In genomic region chr16:57244767-57245471, GRCh38 we compare ENCODE assay signal across 8 cellular contexts. TPM values are rescaled to one million over a fixed set of nuclear protein-coding genes. Genes with fewer than 3 reads are reported as not detected.
DNase-seq lines count a peak whose midpoint lies in the region; ATAC-seq, FAIRE-seq and TF ChIP-seq lines count a peak whose summit lies in the region.

Gene ARL2BP, plus strand, starts transcription at chr16:57245259. Its CDS starts 109 bp downstream, at chr16:57245368.

- H3K79me2 ChIP-seq in SU-DHL-6 (ENCODE audit: insufficient read depth, low read length), result no peaks in the 10 kb centered on the region

- H3K27ac ChIP-seq in SU-DHL-6 (ENCODE audit: low read depth, low read length) (no peak within 1 kb of the TSS), pancreas (peak within 1 kb of the TSS; percentile 87 to 91 (median 88)), tibial artery (peak within 1 kb of the TSS; percentile 85 to 94)

- H3K4me2 ChIP-seq in SU-DHL-6 (ENCODE audit: low read depth, low read length, poor library complexity, severe bottlenecking), result peak within 1 kb of the TSS; percentile 56

- 0% methylated on average over 63 to 77 of the region's 77 CpGs for WGBS in pancreas, 2 donors

- TF ChIP-seq CTCF in GM12864 (IDR thresholded peaks at IDR 0.05; ENCODE audit: low read depth, low read length, missing control alignments) (no peak), SU-DHL-6 (IDR thresholded peaks at IDR 0.05; ENCODE audit: insufficient read depth, low read length, poor library complexity, severe bottlenecking) (no peak), pancreas (IDR thresholded peaks at IDR 0.05) (no peak), tibial artery (IDR thresholded peaks at IDR 0.05) (peak in 1 of 2 experiments; percentile 21)

- H3K4me1 ChIP-seq in pancreas, result peaks cover 5 to 7% (median 5%) of the 10 kb centered on the region in 3 donors
- peaks cover 0 to 18% (median 10%) of the 10 kb centered on the region in 4 donors for H3K4me1 ChIP-seq in tibial artery

- intact Hi-C loops in Right ventricle myocardium inferior (cut with DNase I) (loop anchor here (2.0 to 5.0 kb wide), 2 partner anchors 54 to 58 kb away; partner anchors contain the start of genes PSME3IP1 and RSPRY1), pancreas (cut with DNase I) (no loop called here), tibial artery (cut with DNase I; ENCODE audit: low total_unique reads) (no loop called here)

- FAIRE-seq in pancreas (lab: Jason Lieb, UNC), result peak; percentile 67

- peaks cover 5% of the 10 kb centered on the region; the same call in 1 of the 2 replicates for H3F3A ChIP-seq in SU-DHL-6 (ENCODE audit: insufficient read depth)

- H2AFZ ChIP-seq in SU-DHL-6 (ENCODE audit: low read depth, low read length, severe bottlenecking), result peak within 1 kb of the TSS; percentile 91

- peak within 1 kb of the TSS; percentile 88 for H3K4me3 ChIP-seq in GM12864 (ENCODE audit: low read depth, low read length)
- H3K4me3 ChIP-seq in SU-DHL-6 (ENCODE audit: insufficient read depth, low read length, poor library complexity, severe bottlenecking), result peak within 1 kb of the TSS; percentile 76
- peak within 1 kb of the TSS; percentile 58 to 85 (median 68) for H3K4me3 ChIP-seq in pancreas
- peak within 1 kb of the TSS; percentile 68 to 74 for H3K4me3 ChIP-seq in tibial artery

- no peaks in the 10 kb centered on the region for H3K27me3 ChIP-seq in SU-DHL-6 (ENCODE audit: low read length)
- no peaks in the 10 kb centered on the region for H3K27me3 ChIP-seq in pancreas
- H3K27me3 ChIP-seq in tibial artery, result no peaks in the 10 kb centered on the region

- DNase-seq in GM12864 (ENCODE audit: low read depth), result peak; percentile 82
- peak; percentile 81 for DNase-seq in NCI-H128 (lab: John Stamatoyannopoulos, UW; ENCODE audit: unreplicated experiment)
- DNase-seq in activated naive CD8-positive, alpha-beta T cell treated with anti-CD3 and anti-CD28 coated beads, Interleukin-2, amount 50 U/mL, for 16 hours (ENCODE audit: low read depth, low spot score), result peak; percentile 95
- DNase-seq in Right ventricle myocardium inferior (ENCODE audit: missing footprints), result peak; percentile 99
- DNase-seq in pancreas, result peak; percentile 97 to 99 (median 98)
- peak; percentile 99 for DNase-seq in tibial artery

- peak within 1 kb of the TSS; percentile 66 for H3K9ac ChIP-seq in SU-DHL-6 (ENCODE audit: low read length)

- no peaks in the 10 kb centered on the region for H3K36me3 ChIP-seq in SU-DHL-6 (ENCODE audit: low read length)
- peaks cover 0 to 10% (median 10%) of the 10 kb centered on the region in 3 donors for H3K36me3 ChIP-seq in pancreas
- peaks cover 22 to 41% (median 22%) of the 10 kb centered on the region in 3 donors for H3K36me3 ChIP-seq in tibial artery

- ATAC-seq in HG02642 (IDR thresholded peaks at IDR 0.05; ENCODE audit: poor library complexity, unreplicated experiment) (peak; percentile 99), Right ventricle myocardium inferior (peak; percentile 99), pancreas (peak; percentile 94 to 98 (median 96))

- H3K9me2 ChIP-seq in SU-DHL-6 (replicated peaks; ENCODE audit: insufficient read depth, low read length), result no peaks in the 10 kb centered on the region

- H3K9me3 ChIP-seq in SU-DHL-6 (ENCODE audit: insufficient read depth, low read length), result no peaks in the 10 kb centered on the region
- no peaks in the 10 kb centered on the region for H3K9me3 ChIP-seq in pancreas
- no peaks in the 10 kb centered on the region for H3K9me3 ChIP-seq in tibial artery

- no peaks in the 10 kb centered on the region for H4K20me1 ChIP-seq in SU-DHL-6 (ENCODE audit: low read depth, low read length)

RNA-seq across cellular contexts. Expression of gene ARL2BP, which starts in this region (rescaled TPM):
- total RNA-seq in Right ventricle myocardium inferior (64.1 TPM), pancreas (10 to 100 TPM; 12.3 to 22.5 (median 14.7) TPM)
- polyA plus RNA-seq in pancreas, result 10 to 100 TPM; 10.8 to 20.2 TPM
